24 cellular contexts compared by ENCODE assay signal in genomic region chr20:19438488-19438887, GRCh38.
"Had no signal": no experiment of that assay in that cellular context is flagged by ENCODE, and none has a peak within 500 bp of the region (broad histone marks: within the 10 kb centered on the region; RNA-seq: fewer than 3 reads in every experiment).

No MANE protein-coding gene starts in this region.

- FAIRE-seq: frontal cortex, kidney, pancreas had no signal

- H3K27me3 Mint-ChIP-seq: central memory CD8-positive, alpha-beta T cell; effector memory CD8-positive, alpha-beta T cell; stimulated activated naive CD8-positive, alpha-beta T cell treated with anti-CD3 and anti-CD28 coated beads, Interleukin-15, Interleukin-2, amounts not matched to agents 100 ng/mL and 50 ng/mL, for 24 hours had no signal

- DNase-seq: colonic mucosa; effector memory CD8-positive, alpha-beta T cell; kidney; left lung; mesenchymal stem cell; mucosa of descending colon; naive B cell; nephron progenitor cell; occipital lobe; pancreas; right lobe of liver; stimulated activated CD4-positive, alpha-beta T cell treated with anti-CD3 and anti-CD28 coated beads, Interleukin-12 subunit alpha, Interleukin-12 subunit beta, amount 100 ng/mL, for 4 hours; stimulated activated CD4-positive, alpha-beta T cell treated with anti-CD3 and anti-CD28 coated beads, Interleukin-1b, Interleukin-23, amount 100 ng/mL, for 48 hours; stimulated activated CD4-positive, alpha-beta T cell treated with anti-CD3 and anti-CD28 coated beads, Interleukin-4, amount 100 ng/mL, for 1 hour; transverse colon had no signal

- H3K27ac ChIP-seq: cardiac muscle cell, colonic mucosa, left lung, pancreas, right lobe of liver, suprapubic skin, transverse colon had no signal

- H3K4me3 ChIP-seq: cardiac muscle cell, colonic mucosa, left lung, mucosa of descending colon, pancreas, right lobe of liver, smooth muscle cell, suprapubic skin, transverse colon had no signal

- ATAC-seq: effector memory CD8-positive, alpha-beta T cell; left lung; mucosa of descending colon; pancreas; right lobe of liver; stimulated activated memory B cell treated with anti-CD40 and anti-IgM and Interleukin-4, amounts not matched to agents 10 μg/mL and 1 μg/mL and 100 μg/mL, for 72 hours had no signal

- H3K27ac Mint-ChIP-seq: mesothelial cell of epicardium; nephron progenitor cell; progenitor cell of endocrine pancreas; stimulated activated memory B cell treated with anti-CD40 and anti-IgM and Interleukin-4, amounts not matched to agents 10 μg/mL and 1 μg/mL and 100 μg/mL, for 72 hours; stimulated activated naive CD8-positive, alpha-beta T cell treated with anti-CD3 and anti-CD28 coated beads, Interleukin-15, Interleukin-2, amounts not matched to agents 100 ng/mL and 50 ng/mL, for 24 hours had no signal

- H3K36me3 Mint-ChIP-seq: stimulated activated memory B cell treated with anti-CD40 and anti-IgM and Interleukin-4, amounts not matched to agents 10 μg/mL and 1 μg/mL and 100 μg/mL, for 72 hours had no signal

- H3K4me3 Mint-ChIP-seq: central memory CD8-positive, alpha-beta T cell; effector memory CD8-positive, alpha-beta T cell; mesothelial cell of epicardium; nephron progenitor cell; stimulated activated memory B cell treated with anti-CD40 and anti-IgM and Interleukin-4, amounts not matched to agents 10 μg/mL and 1 μg/mL and 100 μg/mL, for 72 hours; stimulated activated naive CD8-positive, alpha-beta T cell treated with anti-CD3 and anti-CD28 coated beads, Interleukin-15, Interleukin-2, amounts not matched to agents 100 ng/mL and 50 ng/mL, for 24 hours had no signal
